In the genomic region with DNA sequence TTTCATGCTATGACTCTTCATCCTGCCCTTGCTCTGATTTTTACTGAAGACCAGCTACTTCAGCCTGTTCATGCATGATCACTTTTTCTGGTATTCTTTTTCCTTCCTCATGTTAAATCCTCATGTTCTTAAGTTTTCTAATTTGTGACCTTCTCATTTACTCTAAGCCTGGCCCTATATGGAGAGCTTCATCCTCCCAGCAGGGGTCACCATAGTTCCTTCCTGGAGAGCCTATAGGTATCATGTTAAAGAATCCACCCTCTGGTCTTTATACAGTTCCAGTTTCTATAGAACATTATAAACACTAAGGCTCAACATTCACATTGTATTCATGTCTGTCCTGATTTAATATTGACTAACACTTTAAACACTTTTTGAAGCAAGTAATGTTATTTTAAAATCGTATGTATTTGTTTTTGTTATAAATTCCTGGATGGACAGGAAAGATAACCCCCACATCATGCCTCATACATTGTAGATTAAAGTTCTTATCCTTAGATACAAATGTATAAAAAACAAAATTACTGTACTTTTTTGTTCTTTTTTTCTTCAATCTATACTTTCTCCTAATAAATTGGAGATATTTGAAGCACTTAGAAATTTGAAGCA, we compare ENCODE assay signal across 1 cellular context.
TF ChIP-seq lines count a peak whose summit lies in the region.

No MANE protein-coding gene starts in this region.

TF ChIP-seq in H1, 55 proteins besides CTCF, POLR2A, EP300 and RAD21:
- TF ChIP-seq ATF2 (IDR thresholded peaks at IDR 0.05; ENCODE audit: low read length) (no peak), CEBPB (IDR thresholded peaks at IDR 0.05; ENCODE audit: low read depth, low read length) (no peak), RBBP5 (IDR thresholded peaks at IDR 0.05; ENCODE audit: borderline replicate concordance, low read depth, low read length) (no peak), YY1 (IDR thresholded peaks at IDR 0.05; ENCODE audit: low read depth, low read length) (no peak), NANOG (IDR thresholded peaks at IDR 0.05; ENCODE audit: insufficient read depth, low read depth, low read length, poor library complexity, severe bottlenecking) (no peak)
- TF ChIP-seq, protein P1, sequence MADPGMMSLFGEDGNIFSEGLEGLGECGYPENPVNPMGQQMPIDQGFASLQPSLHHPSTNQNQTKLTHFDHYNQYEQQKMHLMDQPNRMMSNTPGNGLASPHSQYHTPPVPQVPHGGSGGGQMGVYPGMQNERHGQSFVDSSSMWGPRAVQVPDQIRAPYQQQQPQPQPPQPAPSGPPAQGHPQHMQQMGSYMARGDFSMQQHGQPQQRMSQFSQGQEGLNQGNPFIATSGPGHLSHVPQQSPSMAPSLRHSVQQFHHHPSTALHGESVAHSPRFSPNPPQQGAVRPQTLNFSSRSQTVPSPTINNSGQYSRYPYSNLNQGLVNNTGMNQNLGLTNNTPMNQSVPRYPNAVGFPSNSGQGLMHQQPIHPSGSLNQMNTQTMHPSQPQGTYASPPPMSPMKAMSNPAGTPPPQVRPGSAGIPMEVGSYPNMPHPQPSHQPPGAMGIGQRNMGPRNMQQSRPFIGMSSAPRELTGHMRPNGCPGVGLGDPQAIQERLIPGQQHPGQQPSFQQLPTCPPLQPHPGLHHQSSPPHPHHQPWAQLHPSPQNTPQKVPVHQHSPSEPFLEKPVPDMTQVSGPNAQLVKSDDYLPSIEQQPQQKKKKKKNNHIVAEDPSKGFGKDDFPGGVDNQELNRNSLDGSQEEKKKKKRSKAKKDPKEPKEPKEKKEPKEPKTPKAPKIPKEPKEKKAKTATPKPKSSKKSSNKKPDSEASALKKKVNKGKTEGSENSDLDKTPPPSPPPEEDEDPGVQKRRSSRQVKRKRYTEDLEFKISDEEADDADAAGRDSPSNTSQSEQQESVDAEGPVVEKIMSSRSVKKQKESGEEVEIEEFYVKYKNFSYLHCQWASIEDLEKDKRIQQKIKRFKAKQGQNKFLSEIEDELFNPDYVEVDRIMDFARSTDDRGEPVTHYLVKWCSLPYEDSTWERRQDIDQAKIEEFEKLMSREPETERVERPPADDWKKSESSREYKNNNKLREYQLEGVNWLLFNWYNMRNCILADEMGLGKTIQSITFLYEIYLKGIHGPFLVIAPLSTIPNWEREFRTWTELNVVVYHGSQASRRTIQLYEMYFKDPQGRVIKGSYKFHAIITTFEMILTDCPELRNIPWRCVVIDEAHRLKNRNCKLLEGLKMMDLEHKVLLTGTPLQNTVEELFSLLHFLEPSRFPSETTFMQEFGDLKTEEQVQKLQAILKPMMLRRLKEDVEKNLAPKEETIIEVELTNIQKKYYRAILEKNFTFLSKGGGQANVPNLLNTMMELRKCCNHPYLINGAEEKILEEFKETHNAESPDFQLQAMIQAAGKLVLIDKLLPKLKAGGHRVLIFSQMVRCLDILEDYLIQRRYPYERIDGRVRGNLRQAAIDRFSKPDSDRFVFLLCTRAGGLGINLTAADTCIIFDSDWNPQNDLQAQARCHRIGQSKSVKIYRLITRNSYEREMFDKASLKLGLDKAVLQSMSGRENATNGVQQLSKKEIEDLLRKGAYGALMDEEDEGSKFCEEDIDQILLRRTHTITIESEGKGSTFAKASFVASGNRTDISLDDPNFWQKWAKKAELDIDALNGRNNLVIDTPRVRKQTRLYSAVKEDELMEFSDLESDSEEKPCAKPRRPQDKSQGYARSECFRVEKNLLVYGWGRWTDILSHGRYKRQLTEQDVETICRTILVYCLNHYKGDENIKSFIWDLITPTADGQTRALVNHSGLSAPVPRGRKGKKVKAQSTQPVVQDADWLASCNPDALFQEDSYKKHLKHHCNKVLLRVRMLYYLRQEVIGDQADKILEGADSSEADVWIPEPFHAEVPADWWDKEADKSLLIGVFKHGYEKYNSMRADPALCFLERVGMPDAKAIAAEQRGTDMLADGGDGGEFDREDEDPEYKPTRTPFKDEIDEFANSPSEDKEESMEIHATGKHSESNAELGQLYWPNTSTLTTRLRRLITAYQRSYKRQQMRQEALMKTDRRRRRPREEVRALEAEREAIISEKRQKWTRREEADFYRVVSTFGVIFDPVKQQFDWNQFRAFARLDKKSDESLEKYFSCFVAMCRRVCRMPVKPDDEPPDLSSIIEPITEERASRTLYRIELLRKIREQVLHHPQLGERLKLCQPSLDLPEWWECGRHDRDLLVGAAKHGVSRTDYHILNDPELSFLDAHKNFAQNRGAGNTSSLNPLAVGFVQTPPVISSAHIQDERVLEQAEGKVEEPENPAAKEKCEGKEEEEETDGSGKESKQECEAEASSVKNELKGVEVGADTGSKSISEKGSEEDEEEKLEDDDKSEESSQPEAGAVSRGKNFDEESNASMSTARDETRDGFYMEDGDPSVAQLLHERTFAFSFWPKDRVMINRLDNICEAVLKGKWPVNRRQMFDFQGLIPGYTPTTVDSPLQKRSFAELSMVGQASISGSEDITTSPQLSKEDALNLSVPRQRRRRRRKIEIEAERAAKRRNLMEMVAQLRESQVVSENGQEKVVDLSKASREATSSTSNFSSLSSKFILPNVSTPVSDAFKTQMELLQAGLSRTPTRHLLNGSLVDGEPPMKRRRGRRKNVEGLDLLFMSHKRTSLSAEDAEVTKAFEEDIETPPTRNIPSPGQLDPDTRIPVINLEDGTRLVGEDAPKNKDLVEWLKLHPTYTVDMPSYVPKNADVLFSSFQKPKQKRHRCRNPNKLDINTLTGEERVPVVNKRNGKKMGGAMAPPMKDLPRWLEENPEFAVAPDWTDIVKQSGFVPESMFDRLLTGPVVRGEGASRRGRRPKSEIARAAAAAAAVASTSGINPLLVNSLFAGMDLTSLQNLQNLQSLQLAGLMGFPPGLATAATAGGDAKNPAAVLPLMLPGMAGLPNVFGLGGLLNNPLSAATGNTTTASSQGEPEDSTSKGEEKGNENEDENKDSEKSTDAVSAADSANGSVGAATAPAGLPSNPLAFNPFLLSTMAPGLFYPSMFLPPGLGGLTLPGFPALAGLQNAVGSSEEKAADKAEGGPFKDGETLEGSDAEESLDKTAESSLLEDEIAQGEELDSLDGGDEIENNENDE (IDR thresholded peaks at IDR 0.05; ENCODE audit: insufficient replicate concordance, low read length): no peak
